ENCODE assay signal across 24 cellular contexts in the genomic region with DNA sequence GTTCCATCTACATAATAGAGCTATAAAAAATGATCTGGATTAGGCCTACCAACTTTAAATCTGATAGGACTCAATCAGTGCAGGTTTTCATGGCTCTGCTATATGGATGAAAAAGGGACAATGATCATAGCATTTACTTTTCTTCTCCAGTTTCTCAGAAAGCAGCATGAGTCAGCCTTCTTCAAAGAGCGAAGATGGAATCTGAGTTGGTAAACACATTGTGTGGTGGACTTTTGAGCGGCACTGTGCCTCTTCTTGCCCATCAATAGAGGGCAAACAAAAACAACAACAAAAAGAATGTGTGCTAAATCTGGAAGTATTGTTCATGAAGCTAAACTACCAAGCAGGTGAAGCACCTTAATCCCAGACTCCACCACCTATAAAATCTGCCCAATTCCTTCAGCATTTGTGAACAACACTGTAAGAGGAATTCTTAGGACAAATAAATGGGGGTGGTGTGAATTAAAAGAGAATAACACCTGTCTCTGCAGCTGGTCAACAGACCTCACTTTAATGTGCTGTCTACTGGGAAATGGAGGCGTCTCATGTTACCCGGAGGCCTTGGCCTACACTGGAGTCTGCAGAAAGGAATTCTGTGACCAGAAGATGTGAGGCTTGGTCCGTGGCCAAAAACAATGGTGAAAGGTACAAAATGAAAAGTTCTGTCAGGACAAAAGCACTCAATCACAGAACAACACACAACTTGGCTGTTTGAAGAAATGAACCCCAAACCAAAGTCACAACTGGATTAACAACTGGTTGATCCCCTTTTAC.
DNase-seq lines count a peak whose midpoint lies in the region; ATAC-seq and TF ChIP-seq lines count a peak whose summit lies in the region.
"Had no signal": no experiment of that assay in that cellular context is flagged by ENCODE, and none has a peak within 500 bp of the region (broad histone marks: within the 10 kb centered on the region; RNA-seq: fewer than 3 reads in every experiment).

No MANE protein-coding gene starts in this region.

- peaks cover 9% of the 10 kb centered on the region for H3K4me1 Mint-ChIP-seq in WTC11
- H3K4me1 Mint-ChIP-seq: CD4-positive, CD25-positive, alpha-beta regulatory T cell; central memory CD8-positive, alpha-beta T cell; stimulated activated naive B cell treated with anti-CD40 and anti-IgM and Interleukin-4, amounts not matched to agents 10 μg/mL and 1 μg/mL and 100 μg/mL, for 72 hours had no signal

- H3K23ac ChIP-seq in IMR-90 (ENCODE audit: low read depth, low read length) (no peak overlapping the region), mesenchymal stem cell (ENCODE audit: low read length in 2 of 2) (no peak overlapping the region)

- H2BK15ac ChIP-seq in IMR-90 (ENCODE audit: low read depth, low read length) (peak overlapping the region; percentile 70; the same call in 2 of the 3 replicates), mesenchymal stem cell (ENCODE audit: low read depth, poor library complexity, severe bottlenecking) (no peak overlapping the region)

- H2AK5ac ChIP-seq in IMR-90 (ENCODE audit: low read depth, low read length) = peak overlapping the region; percentile 6
- no peak overlapping the region for H2AK5ac ChIP-seq in mesenchymal stem cell (ENCODE audit: low read length, severe bottlenecking)

- TF ChIP-seq CTCF in IMR-90 (conservative IDR thresholded peaks at IDR 0.05; ENCODE audit: low read depth, low read length) = no peak
- TF ChIP-seq CTCF in WTC11 (IDR thresholded peaks at IDR 0.05) = no peak

- H3K9me1 ChIP-seq in IMR-90 (ENCODE audit: insufficient read depth, low read length) = no peaks in the 10 kb centered on the region

- H3K9me3 ChIP-seq in IMR-90 (ENCODE audit: control insufficient read depth, insufficient read depth, low read length) (no peaks in the 10 kb centered on the region), mesenchymal stem cell (ENCODE audit: control insufficient read depth, low read length) (no peaks in the 10 kb centered on the region)
- H3K9me3 ChIP-seq: prostate gland, thoracic aorta had no signal

- H3K4ac ChIP-seq in IMR-90 (ENCODE audit: low read depth, low read length) (peak overlapping the region; percentile 13; the same call in 1 of the 2 replicates), mesenchymal stem cell (ENCODE audit: low read depth in 1 of 2, low read length in 2 of 2) (no peak overlapping the region)

- H2BK5ac ChIP-seq in IMR-90 (ENCODE audit: low read depth, low read length, poor library complexity, severe bottlenecking) (peak overlapping the region; percentile 46), mesenchymal stem cell (ENCODE audit: low read depth, low read length, poor library complexity, severe bottlenecking) (no peak overlapping the region)

- no TSS peak for BruUV-seq in IMR-90 (replicated peaks; lab: Mats Ljungman, UMichigan)

- no peak for TF ChIP-seq POLR2A in IMR-90 (IDR thresholded peaks at IDR 0.05; ENCODE audit: low read depth, low read length)

- no peak overlapping the region for H2AK9ac ChIP-seq in IMR-90 (replicated peaks; ENCODE audit: low read depth, low read length, poor library complexity)

- H2BK120ac ChIP-seq in IMR-90 (ENCODE audit: low read depth, low read length) (peak overlapping the region; percentile 82), mesenchymal stem cell (ENCODE audit: low read depth, low read length) (peak overlapping the region; percentile 5)

- POLR2A ChIA-PET in IMR-90 (lab: Charles Lee; ENCODE audit: unreplicated experiment) = no interaction called here
- POLR2A ChIA-PET in WTC11 (lab: Charles Lee) = no interaction called here

- H3K18ac ChIP-seq in IMR-90 (ENCODE audit: low read depth, low read length) (peak overlapping the region; percentile 90; the same call in 1 of the 2 replicates), mesenchymal stem cell (ENCODE audit: low read depth in 1 of 2, low read length in 2 of 2) (peak overlapping the region in 1 of 2 experiments; percentile 70)

- no peaks in the 10 kb centered on the region for H4K20me1 ChIP-seq in IMR-90 (ENCODE audit: insufficient read depth, low read length)

- intact Hi-C loops in IMR-90 (cut with micrococcal nuclease) = no loop called here

- H3K36me3 ChIP-seq in IMR-90 (ENCODE audit: control insufficient read depth, insufficient read depth, low read length) (no peaks in the 10 kb centered on the region), mesenchymal stem cell (ENCODE audit: control insufficient read depth in 1 of 2, insufficient read depth in 2 of 2, low read depth in 1 of 2, low read length in 2 of 2) (no peaks in the 10 kb centered on the region)
- H3K36me3 ChIP-seq: prostate gland, thoracic aorta had no signal

- H2BK12ac ChIP-seq in mesenchymal stem cell (ENCODE audit: low read length in 2 of 2) = peak overlapping the region; percentile 18 to 66

- peaks cover 6% of the 10 kb centered on the region for H3K9me3 Mint-ChIP-seq in WTC11
- H3K9me3 Mint-ChIP-seq: activated naive CD4-positive, alpha-beta T cell treated with anti-CD3 and anti-CD28 coated beads for 36 hours; stimulated activated naive B cell treated with anti-CD40 and anti-IgM and Interleukin-4, amounts not matched to agents 10 μg/mL and 1 μg/mL and 100 μg/mL, for 72 hours had no signal

- CTCF ChIA-PET in IMR-90 (lab: Yijun Ruan, JAX) = interaction anchor here (0.6 kb wide), 1 partner anchor 302 kb away, joined by 3 read pairs; no protein-coding TSS in a partner anchor
- CTCF ChIA-PET in WTC11 (lab: Charles Lee) = no interaction called here

- TF ChIP-seq RAD21 in IMR-90 (IDR thresholded peaks at IDR 0.05; ENCODE audit: low read length) = no peak

- DNase-seq in DMS 273 (lab: John Stamatoyannopoulos, UW; ENCODE audit: unreplicated experiment) = peak; percentile 90
- DNase-seq in IMR-90 = peak; percentile 31
- DNase-seq in WTC11 (ENCODE audit: low spot score) = no peak
- no peak for DNase-seq in mesenchymal stem cell
- no peak for DNase-seq in NCI-H82 (lab: John Stamatoyannopoulos, UW)
- no peak for DNase-seq in NOMO-1 treated with DMSO at 0.1 percent for 48 hours (lab: John Stamatoyannopoulos, UW; ENCODE audit: unreplicated experiment)
- no peak for DNase-seq in A172 (ENCODE audit: low spot score)
- DNase-seq in hypothalamus (lab: John Stamatoyannopoulos, UW) = no peak
- DNase-seq: activated naive CD4-positive, alpha-beta T cell treated with anti-CD3 and anti-CD28 coated beads for 36 hours; activated T-cell treated with anti-CD3 and anti-CD28 coated beads, Interleukin-2, amount 50 U/mL, for 48 hours; amygdala; CD4-positive, CD25-positive, alpha-beta regulatory T cell; DMS79 treated with DMSO at 0.1 percent for 48 hours; H7; hippocampal formation; NCI-H446; small intestine; stimulated activated naive B cell treated with anti-CD40 and anti-IgM and Interleukin-4, amounts not matched to agents 10 μg/mL and 1 μg/mL and 100 μg/mL, for 72 hours; T-helper 1 cell had no signal

- WGBS in IMR-90 (ENCODE audit: extremely low coverage in 2 of 2, insufficient read length in 1 of 2), 2 experiments = no CpG with 5 or more reads among the region's 5 CpGs
- 92% methylated on average over 4 of the region's 5 CpGs for WGBS in mesenchymal stem cell

- H3K56ac ChIP-seq in IMR-90 (ENCODE audit: extremely low read depth, insufficient read depth, low read length) = no peak overlapping the region

- H3K14ac ChIP-seq in IMR-90 (replicated peaks; ENCODE audit: low read depth, low read length) = peak overlapping the region; percentile 51; the same call in 1 of the 2 replicates
- H3K14ac ChIP-seq in mesenchymal stem cell (ENCODE audit: low read length in 2 of 2) = no peak overlapping the region

- no peaks in the 10 kb centered on the region for H3K27me3 Mint-ChIP-seq in WTC11 (ENCODE audit: low read depth)
- H3K27me3 Mint-ChIP-seq: CD4-positive, CD25-positive, alpha-beta regulatory T cell; central memory CD8-positive, alpha-beta T cell had no signal

- H3K4me3 ChIP-seq in IMR-90 (ENCODE audit: insufficient read depth, low read depth, low read length) = no peak overlapping the region
- no peak overlapping the region for H3K4me3 ChIP-seq in mesenchymal stem cell (ENCODE audit: insufficient read depth in 1 of 2, low read depth in 1 of 2, low read length in 2 of 2)
- H3K4me3 ChIP-seq: GM12878, K562, prostate gland, thoracic aorta had no signal

- H4K8ac ChIP-seq in IMR-90 (ENCODE audit: low read depth in 2 of 2, low read length in 2 of 2) (peak overlapping the region in 1 of 2 experiments; percentile 72; a peak in 1 of 4 replicates), mesenchymal stem cell (ENCODE audit: low read length) (no peak overlapping the region)

- dilution Hi-C loops in IMR-90 (cut with HindIII; ENCODE audit: low sequenced_read_pairs, unreplicated experiment) = no loop called here

- H4K91ac ChIP-seq in IMR-90 (ENCODE audit: insufficient read depth, low read depth, low read length) (peak overlapping the region; percentile 44; the same call in 1 of the 2 replicates), mesenchymal stem cell (ENCODE audit: low read length) (peak overlapping the region; percentile 7)

- no peak overlapping the region for H3K4me2 ChIP-seq in IMR-90 (ENCODE audit: low read depth, low read length)
- peak overlapping the region; percentile 27 for H3K4me2 ChIP-seq in mesenchymal stem cell (ENCODE audit: low read length, poor library complexity, severe bottlenecking)

- H3K4me3 Mint-ChIP-seq in WTC11 = no peak overlapping the region
- H3K4me3 Mint-ChIP-seq: activated naive CD4-positive, alpha-beta T cell treated with anti-CD3 and anti-CD28 coated beads for 36 hours; CD4-positive, CD25-positive, alpha-beta regulatory T cell; central memory CD8-positive, alpha-beta T cell; stimulated activated naive B cell treated with anti-CD40 and anti-IgM and Interleukin-4, amounts not matched to agents 10 μg/mL and 1 μg/mL and 100 μg/mL, for 72 hours had no signal

- no peaks in the 10 kb centered on the region for H3K27me3 ChIP-seq in IMR-90 (ENCODE audit: control insufficient read depth, insufficient read depth, low read length)
- no peaks in the 10 kb centered on the region for H3K27me3 ChIP-seq in mesenchymal stem cell (ENCODE audit: control insufficient read depth in 1 of 2, insufficient read depth in 1 of 2, low read length in 2 of 2)

- H2BK20ac ChIP-seq in IMR-90 (ENCODE audit: low read depth, low read length) = peak overlapping the region; percentile 64

- no peak overlapping the region for H3K27ac ChIP-seq in IMR-90 (ENCODE audit: insufficient read depth, low read length)
- no peak overlapping the region for H3K27ac ChIP-seq in mesenchymal stem cell (ENCODE audit: low read length, poor library complexity, severe bottlenecking)
- H3K27ac ChIP-seq: prostate gland, thoracic aorta had no signal

- H3K4me1 ChIP-seq in IMR-90 (ENCODE audit: control insufficient read depth, insufficient read depth, low read length) (peaks cover 14% of the 10 kb centered on the region), mesenchymal stem cell (ENCODE audit: control insufficient read depth, insufficient read depth, low read depth, low read length) (peaks cover 1% of the 10 kb centered on the region)
- H3K4me1 ChIP-seq: prostate gland had no signal

- H3K9ac ChIP-seq in IMR-90 (ENCODE audit: low read depth, low read length) (no peak overlapping the region), mesenchymal stem cell (ENCODE audit: low read length) (no peak overlapping the region)

- H3K79me1 ChIP-seq in IMR-90 (ENCODE audit: low read depth in 1 of 2, low read length in 2 of 2) (peaks cover 0 to 14% of the 10 kb centered on the region in 2 experiments; a peak in 1 of 4 replicates), mesenchymal stem cell (replicated peaks; ENCODE audit: low read length, poor library complexity, severe bottlenecking) (no peaks in the 10 kb centered on the region)

- H4K5ac ChIP-seq in IMR-90 (ENCODE audit: low read depth, low read length) = peak overlapping the region; percentile 92

- in situ Hi-C loops in IMR-90 (cut with MboI; ENCODE audit: low sequenced_read_pairs) = loop anchor here (25.0 kb wide), 2 partner anchors 303 to 797 kb away; no protein-coding TSS in a partner anchor

- H2AFZ ChIP-seq in IMR-90 (replicated peaks; ENCODE audit: low read length, poor library complexity) = no peak overlapping the region
- no peak overlapping the region for H2AFZ ChIP-seq in mesenchymal stem cell (ENCODE audit: low read depth, low read length)

- H3K27ac Mint-ChIP-seq in WTC11 = no peak overlapping the region
- H3K27ac Mint-ChIP-seq: activated naive CD4-positive, alpha-beta T cell treated with anti-CD3 and anti-CD28 coated beads for 36 hours; CD4-positive, CD25-positive, alpha-beta regulatory T cell; stimulated activated naive B cell treated with anti-CD40 and anti-IgM and Interleukin-4, amounts not matched to agents 10 μg/mL and 1 μg/mL and 100 μg/mL, for 72 hours had no signal

- ATAC-seq in IMR-90 (ENCODE audit: low read depth) = no peak
- no peak for ATAC-seq in WTC11
- ATAC-seq: GM12878; K562; stimulated activated naive B cell treated with anti-CD40 and anti-IgM and Interleukin-4, amounts not matched to agents 10 μg/mL and 1 μg/mL and 100 μg/mL, for 72 hours had no signal

- H3K36me3 Mint-ChIP-seq in WTC11 = no peaks in the 10 kb centered on the region
- H3K36me3 Mint-ChIP-seq: CD4-positive, CD25-positive, alpha-beta regulatory T cell; stimulated activated naive B cell treated with anti-CD40 and anti-IgM and Interleukin-4, amounts not matched to agents 10 μg/mL and 1 μg/mL and 100 μg/mL, for 72 hours had no signal

Comparison
In these comparisons a context has a peak if more than half of its experiments do, and no peak if none do; other contexts are left out.
1. DNase-seq: peak in DMS 273 (single experiment) and IMR-90 (single experiment); none in WTC11 (single experiment), mesenchymal stem cell (single experiment), NCI-H82 (single experiment), NOMO-1 treated with DMSO at 0.1 percent for 48 hours (single experiment), A172 (single experiment) and hypothalamus (0 of 51).